22 cellular contexts compared by ENCODE assay signal in the genomic region with DNA sequence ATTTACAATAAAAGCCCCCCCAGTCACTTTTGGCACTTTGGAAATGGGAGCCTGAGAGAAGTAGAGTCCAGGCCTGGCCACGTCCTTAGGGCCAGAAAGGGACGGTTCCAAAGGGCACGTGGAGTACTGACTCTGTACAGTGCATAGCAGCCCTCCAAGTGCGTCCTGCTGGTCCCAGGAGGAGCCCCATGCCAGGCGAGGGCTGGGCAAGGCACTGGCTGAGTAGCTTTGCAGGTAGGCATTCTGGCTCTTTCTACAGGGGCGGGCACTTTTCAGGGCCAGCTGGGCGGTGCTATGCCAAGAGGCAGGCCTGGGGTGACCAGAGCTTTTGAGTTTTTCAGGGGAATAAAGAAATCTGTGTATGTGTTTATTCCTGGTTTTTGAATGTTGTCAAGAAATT. TPM values are rescaled to one million over a fixed set of nuclear protein-coding genes. Genes with fewer than 3 reads are reported as not detected.
A peak's percentile ranks its signal among the peaks of the same experiment; 100 is the strongest.
DNase-seq lines count a peak whose midpoint lies in the region; ATAC-seq, FAIRE-seq and TF ChIP-seq lines count a peak whose summit lies in the region.
"Had no signal": no experiment of that assay in that cellular context is flagged by ENCODE, and none has a peak within 500 bp of the region (broad histone marks: within the 10 kb centered on the region; RNA-seq: fewer than 3 reads in every experiment).

No MANE protein-coding gene starts in this region.

- no peak overlapping the region for H2AFZ ChIP-seq in MM.1S (ENCODE audit: low read length)

- TF ChIP-seq CTCF in endodermal cell (conservative IDR thresholded peaks at IDR 0.05) (no peak), MM.1S (IDR thresholded peaks at IDR 0.05; ENCODE audit: low read length) (no peak)

- DNase-seq in H7 (peak; percentile 8), endodermal cell (peak; percentile 23), sciatic nerve (ENCODE audit: low spot score) (no peak), urothelium cell line (ENCODE audit: low spot score) (no peak), iPS-NIHi11 (ENCODE audit: low spot score) (no peak), HAP-1 (ENCODE audit: low spot score in 2 of 2) (no peak), MM.1S (no peak)
- DNase-seq: BE2C; CD4-positive, alpha-beta T cell; GOT3; NCI-H1092; NCI-H1417 treated with DMSO at 0.1 percent for 48 hours; NCI-H187; NCI-H2081 treated with DMSO at 0.1 percent for 48 hours; NCI-H2171; NCI-H226; NCI-H510A; NCI-H69; SHP77 had no signal

- H3K4me3 Mint-ChIP-seq in endodermal cell = no peak overlapping the region
- H3K4me3 Mint-ChIP-seq: CD4-positive, alpha-beta T cell had no signal

- no peaks in the 10 kb centered on the region for H3K9me2 ChIP-seq in MM.1S (replicated peaks; ENCODE audit: insufficient read depth, low read length)

- H3K27ac ChIP-seq in endodermal cell (ENCODE audit: low read depth, low read length) (no peak overlapping the region), MM.1S (ENCODE audit: low read length) (no peak overlapping the region)
- H3K27ac ChIP-seq: RWPE1 had no signal

- 95 to 97% methylated on average over 4 to 7 of the region's 7 CpGs for WGBS in endodermal cell (ENCODE audit: insufficient coverage in 1 of 2, insufficient read length in 1 of 2), 2 experiments

- H3K36me3 Mint-ChIP-seq in endodermal cell (ENCODE audit: low read depth) = no peaks in the 10 kb centered on the region

- no peaks in the 10 kb centered on the region for H3F3A ChIP-seq in MM.1S (ENCODE audit: insufficient read depth, low read length)

- peaks cover 11% of the 10 kb centered on the region for H3K27me3 Mint-ChIP-seq in endodermal cell (ENCODE audit: insufficient read depth)

- H3K27me3 ChIP-seq in H7 (ENCODE audit: control insufficient read depth, insufficient read depth, low read length) (peaks cover 5% of the 10 kb centered on the region), endodermal cell (ENCODE audit: control insufficient read depth, insufficient read depth, low read length, poor library complexity, severe bottlenecking) (no peaks in the 10 kb centered on the region), HAP-1 (ENCODE audit: low read depth) (no peaks in the 10 kb centered on the region), MM.1S (replicated peaks; ENCODE audit: insufficient read depth, low read length) (no peaks in the 10 kb centered on the region)
- H3K27me3 ChIP-seq: BE2C had no signal

- H3K4me3 ChIP-seq in H7 (ENCODE audit: insufficient read depth, low read depth, low read length) (no peak overlapping the region), endodermal cell (ENCODE audit: low read length) (no peak overlapping the region), HAP-1 (no peak overlapping the region), MM.1S (ENCODE audit: low read length) (no peak overlapping the region)

- no peak overlapping the region for H3K9ac ChIP-seq in endodermal cell (ENCODE audit: extremely low read depth, low read length, poor library complexity, severe bottlenecking)
- no peak overlapping the region for H3K9ac ChIP-seq in MM.1S (ENCODE audit: low read length)

- in situ Hi-C loops in HAP-1 (cut with MboI; ENCODE audit: low sequenced_read_pairs) = no loop called here

- no peaks in the 10 kb centered on the region for H4K20me1 ChIP-seq in MM.1S (ENCODE audit: insufficient read depth, low read length)

- H3K4me1 ChIP-seq in endodermal cell (ENCODE audit: control insufficient read depth, insufficient read depth, low read length) (peaks cover 12% of the 10 kb centered on the region), HAP-1 (no peaks in the 10 kb centered on the region), MM.1S (ENCODE audit: low read length) (no peaks in the 10 kb centered on the region)
- H3K4me1 ChIP-seq: BE2C, Caco-2 had no signal

- FAIRE-seq in urothelium cell line (lab: Jason Lieb, UNC) = peak; percentile 32
- FAIRE-seq: G401.6 had no signal

- no peaks in the 10 kb centered on the region for H3K9me3 ChIP-seq in endodermal cell (ENCODE audit: control insufficient read depth, low read length)
- H3K9me3 ChIP-seq in HAP-1 = no peaks in the 10 kb centered on the region
- H3K9me3 ChIP-seq in MM.1S (replicated peaks; ENCODE audit: insufficient read depth, low read length) = no peaks in the 10 kb centered on the region
- H3K9me3 ChIP-seq: BE2C, Caco-2 had no signal

- peaks cover 17% of the 10 kb centered on the region for H3K4me1 Mint-ChIP-seq in endodermal cell

- H3K4me2 ChIP-seq in MM.1S (ENCODE audit: low read depth, low read length) = no peak overlapping the region

- H3K36me3 ChIP-seq in H7 (replicated peaks; ENCODE audit: control insufficient read depth, insufficient read depth, low read length) (no peaks in the 10 kb centered on the region), endodermal cell (ENCODE audit: control insufficient read depth, insufficient read depth, low read length) (no peaks in the 10 kb centered on the region), HAP-1 (replicated peaks) (no peaks in the 10 kb centered on the region), MM.1S (replicated peaks; ENCODE audit: insufficient read depth, low read length) (no peaks in the 10 kb centered on the region)
- H3K36me3 ChIP-seq: BE2C had no signal

- H3K27ac Mint-ChIP-seq in endodermal cell = no peak overlapping the region
- H3K27ac Mint-ChIP-seq: CD4-positive, alpha-beta T cell had no signal

- H3K9me3 Mint-ChIP-seq in endodermal cell = peaks cover 9% of the 10 kb centered on the region
- H3K9me3 Mint-ChIP-seq: CD4-positive, alpha-beta T cell had no signal

- ATAC-seq in sciatic nerve = peak; percentile 27

- intact Hi-C loops in sciatic nerve (cut with DNase I) = no loop called here

- H3K79me2 ChIP-seq in MM.1S (ENCODE audit: low read length) = no peaks in the 10 kb centered on the region

RNA-seq across cellular contexts. Expression of a gene that starts 15.5 kb away (rescaled TPM):
- 37.3 and 41.4 TPM in 2 replicates for total RNA-seq in H7 (2014; rRNA removed; shearing (Covaris generic))
- total RNA-seq in endodermal cell (10 to 100 TPM; 17.0 to 24.2 TPM), sciatic nerve (14.4 TPM)
- 29.8 TPM for polyA plus RNA-seq in endodermal cell (2013, experiment 1 of 2)
- polyA plus RNA-seq in endodermal cell (2013, experiment 2 of 2) = 28.3 TPM
- total RNA-seq: CD4-positive, alpha-beta T cell had no signal

Comparison
In these comparisons a context has a peak if more than half of its experiments do, and no peak if none do; other contexts are left out.
1. DNase-seq: peak in H7 (single experiment) and endodermal cell (single experiment); none in sciatic nerve (single experiment), urothelium cell line (single experiment), iPS-NIHi11 (single experiment), HAP-1 (0 of 2) and MM.1S (single experiment).